9 cellular contexts compared by ENCODE assay signal in genomic region chr6:79949235-79949634, GRCh38. TPM values are rescaled to one million over a fixed set of nuclear protein-coding genes. Genes with fewer than 3 reads are reported as not detected.
DNase-seq lines count a peak whose midpoint lies in the region; ATAC-seq and TF ChIP-seq lines count a peak whose summit lies in the region.
"Had no signal": no experiment of that assay in that cellular context is flagged by ENCODE, and none has a peak within 500 bp of the region (broad histone marks: within the 10 kb centered on the region; RNA-seq: fewer than 3 reads in every experiment).

No MANE protein-coding gene starts in this region.

- no peak overlapping the region for H3K4me3 ChIP-seq in GM12865 (ENCODE audit: low read depth, low read length)

- TF ChIP-seq CTCF in GM12865 (IDR thresholded peaks at IDR 0.05; ENCODE audit: insufficient read depth, low read depth, low read length, missing control alignments): peak; percentile 68

- H3K4me1 Mint-ChIP-seq in T-helper 17 cell: peaks cover 29% of the 10 kb centered on the region

- H3K27ac Mint-ChIP-seq in T-helper 17 cell: peak overlapping the region; percentile 11
- H3K27ac Mint-ChIP-seq: IgD-negative memory B cell had no signal

- H3K36me3 Mint-ChIP-seq in T-helper 17 cell (ENCODE audit: low read depth): peaks cover 6% of the 10 kb centered on the region
- H3K36me3 Mint-ChIP-seq: IgD-negative memory B cell had no signal

- DNase-seq in AG08395 (ENCODE audit: low spot score): peak; percentile 22
- peak; percentile 91 for DNase-seq in GM12865 (ENCODE audit: low read depth)
- DNase-seq in NCI-H187 treated with DMSO at 0.1 percent for 48 hours (lab: John Stamatoyannopoulos, UW): peak; percentile 33
- DNase-seq in T-helper 17 cell: peak; percentile 38 to 58 (median 39)
- DNase-seq in dermis microvascular lymphatic vessel endothelial cell (ENCODE audit: low read depth in 2 of 2): peak; percentile 45 to 87
- DNase-seq in midbrain (lab: John Stamatoyannopoulos, UW): peak; percentile 31
- no peak for DNase-seq in epidermal melanocyte (ENCODE audit: insufficient read length, low spot score)

- no peaks in the 10 kb centered on the region for H3K9me3 ChIP-seq in T-helper 17 cell (ENCODE audit: control insufficient read depth, low read length, poor library complexity, severe bottlenecking)

- H3K4me3 Mint-ChIP-seq in T-helper 17 cell: peak overlapping the region; percentile 49
- H3K4me3 Mint-ChIP-seq: IgD-negative memory B cell had no signal

- peak; percentile 51 for ATAC-seq in HG02678 (IDR thresholded peaks at IDR 0.05; ENCODE audit: unreplicated experiment)
- peak; percentile 39 for ATAC-seq in T-helper 17 cell

- H3K27me3 Mint-ChIP-seq in T-helper 17 cell: peaks cover 8% of the 10 kb centered on the region

RNA-seq across cellular contexts. Expression of gene ELOVL4, which starts 1.9 kb away (rescaled TPM):
- total RNA-seq in T-helper 17 cell (1 to 10 TPM; 3.9 to 5.1 TPM), dermis microvascular lymphatic vessel endothelial cell (0.13 TPM in 2 replicates)

RNA-seq across cellular contexts. Expression of gene TTK, which starts 55.2 kb away (rescaled TPM):
- total RNA-seq in T-helper 17 cell: 1 to 10 TPM in 1 of 2 donors, under 1 TPM in 1; 0.85 to 1.2 TPM
- total RNA-seq in dermis microvascular lymphatic vessel endothelial cell: 4.8 and 15.5 TPM in 2 replicates
